ENCODE assay signal across 19 cellular contexts in the genomic region with DNA sequence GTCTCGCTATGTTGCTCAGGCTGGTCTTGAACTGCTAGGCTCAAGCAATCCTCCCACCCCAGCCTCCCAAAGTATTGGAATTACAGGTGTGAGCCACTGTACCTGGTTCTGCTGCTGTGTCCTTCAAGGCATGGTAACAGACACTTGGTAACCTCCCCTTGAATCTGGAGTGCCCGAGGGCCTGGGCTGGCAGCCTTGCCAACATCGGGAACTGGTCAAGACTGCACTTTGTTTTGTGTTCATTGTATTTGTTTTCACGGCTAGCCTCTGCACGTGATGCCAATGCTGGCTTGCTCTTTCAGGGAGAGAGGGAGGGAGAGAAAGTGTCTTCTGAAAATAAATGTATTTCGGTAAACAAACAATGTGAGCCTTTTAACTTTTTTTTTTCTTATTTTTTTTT. TPM values are rescaled to one million over a fixed set of nuclear protein-coding genes. Genes with fewer than 3 reads are reported as not detected.
DNase-seq lines count a peak whose midpoint lies in the region; ATAC-seq and TF ChIP-seq lines count a peak whose summit lies in the region.
"Had no signal": no experiment of that assay in that cellular context is flagged by ENCODE, and none has a peak within 500 bp of the region (broad histone marks: within the 10 kb centered on the region; RNA-seq: fewer than 3 reads in every experiment).

No MANE protein-coding gene starts in this region.

- H3K27me3 Mint-ChIP-seq in GM23338 (ENCODE audit: insufficient read depth, low read depth, poor library complexity) = peaks cover 6% of the 10 kb centered on the region
- no peaks in the 10 kb centered on the region for H3K27me3 Mint-ChIP-seq in natural killer cell treated with Interleukin-12 subunit alpha and Interleukin-12 subunit beta and Interleukin-15 and Interleukin-18, amount 100 ng/mL, for 72 hours
- H3K27me3 Mint-ChIP-seq: activated CD8-positive, alpha-beta T cell treated with anti-CD3 and anti-CD28 coated beads for 36 hours had no signal

- peaks cover 87% of the 10 kb centered on the region for H3K79me2 ChIP-seq in GM23338 (replicated peaks; ENCODE audit: insufficient read depth)

- no peak for ATAC-seq in GM23338
- no peak for ATAC-seq in natural killer cell treated with Interleukin-12 subunit alpha and Interleukin-12 subunit beta and Interleukin-15 and Interleukin-18, amount 100 ng/mL, for 72 hours
- no peak for ATAC-seq in GM21723 (IDR thresholded peaks at IDR 0.05; ENCODE audit: unreplicated experiment)
- ATAC-seq: activated CD8-positive, alpha-beta T cell treated with anti-CD3 and anti-CD28 coated beads for 36 hours had no signal

- no peaks in the 10 kb centered on the region for H3K9me3 Mint-ChIP-seq in GM23338
- no peaks in the 10 kb centered on the region for H3K9me3 Mint-ChIP-seq in natural killer cell treated with Interleukin-12 subunit alpha and Interleukin-12 subunit beta and Interleukin-15 and Interleukin-18, amount 100 ng/mL, for 72 hours
- H3K9me3 Mint-ChIP-seq: activated CD8-positive, alpha-beta T cell treated with anti-CD3 and anti-CD28 coated beads for 36 hours had no signal

- TF ChIP-seq CTCF in GM23338 (conservative IDR thresholded peaks at IDR 0.05; ENCODE audit: low read depth in 2 of 2) = no peak
- no peak for TF ChIP-seq CTCF in RWPE1 (conservative IDR thresholded peaks at IDR 0.05; ENCODE audit: low read depth)
- TF ChIP-seq CTCF in GM10266 (IDR thresholded peaks at IDR 0.05; ENCODE audit: control insufficient read depth, insufficient read depth, low read depth, missing control alignments) = no peak

- peaks cover 15% of the 10 kb centered on the region for H3K36me3 Mint-ChIP-seq in GM23338 (ENCODE audit: low read depth)
- no peaks in the 10 kb centered on the region for H3K36me3 Mint-ChIP-seq in natural killer cell treated with Interleukin-12 subunit alpha and Interleukin-12 subunit beta and Interleukin-15 and Interleukin-18, amount 100 ng/mL, for 72 hours

- intact Hi-C loops in posterior cingulate gyrus (cut with DNase I) = no loop called here

- H3F3A ChIP-seq in GM23338 (replicated peaks; ENCODE audit: low read depth) = no peaks in the 10 kb centered on the region

- H3K27me3 ChIP-seq in GM23338 (ENCODE audit: insufficient read depth) = no peaks in the 10 kb centered on the region
- H3K27me3 ChIP-seq: adrenal gland, Peyer's patch had no signal

- H3K9me2 ChIP-seq in GM23338 (ENCODE audit: insufficient read depth) = no peaks in the 10 kb centered on the region

- no peak overlapping the region for H3K4me3 ChIP-seq in GM23338
- H3K4me3 ChIP-seq: adrenal gland, Peyer's patch had no signal

- no peaks in the 10 kb centered on the region for H3K36me3 ChIP-seq in GM23338 (ENCODE audit: insufficient read depth)
- H3K36me3 ChIP-seq: adrenal gland, Peyer's patch had no signal

- POLR2A ChIA-PET in RWPE1 (lab: Yijun Ruan, JAX; ENCODE audit: low non-redundant PET) = no interaction called here

- H3K4me2 ChIP-seq in GM23338 = no peak overlapping the region

- peaks cover 43% of the 10 kb centered on the region for H4K20me1 ChIP-seq in GM23338 (replicated peaks; ENCODE audit: insufficient read depth)

- no peaks in the 10 kb centered on the region for H3K4me1 ChIP-seq in GM23338 (ENCODE audit: insufficient read depth)
- H3K4me1 ChIP-seq: adrenal gland, parathyroid adenoma, Peyer's patch had no signal

- CTCF ChIA-PET in RWPE1 (lab: Yijun Ruan, JAX) = no interaction called here

- H3K27ac ChIP-seq in GM23338 (ENCODE audit: low read depth) (0 out of 2 replicates have a peak overlapping the region, but pooled peaks have one; percentile 50), RWPE1 (peak overlapping the region; percentile 64)
- H3K27ac ChIP-seq: adrenal gland, HL-60, parathyroid adenoma, Peyer's patch had no signal

- no peak overlapping the region for H3K4me3 Mint-ChIP-seq in GM23338
- H3K4me3 Mint-ChIP-seq in natural killer cell treated with Interleukin-12 subunit alpha and Interleukin-12 subunit beta and Interleukin-15 and Interleukin-18, amount 100 ng/mL, for 72 hours = no peak overlapping the region
- H3K4me3 Mint-ChIP-seq: activated CD8-positive, alpha-beta T cell treated with anti-CD3 and anti-CD28 coated beads for 36 hours had no signal

- no peak overlapping the region for H3K27ac Mint-ChIP-seq in GM23338
- H3K27ac Mint-ChIP-seq in natural killer cell treated with Interleukin-12 subunit alpha and Interleukin-12 subunit beta and Interleukin-15 and Interleukin-18, amount 100 ng/mL, for 72 hours = peak overlapping the region in 1 of 2 donors; percentile 77
- H3K27ac Mint-ChIP-seq: activated CD8-positive, alpha-beta T cell treated with anti-CD3 and anti-CD28 coated beads for 36 hours had no signal

- H2AFZ ChIP-seq in GM23338 = no peak overlapping the region
- H2AFZ ChIP-seq: parathyroid adenoma had no signal

- peaks cover 10% of the 10 kb centered on the region for H3K4me1 Mint-ChIP-seq in GM23338
- peaks cover 0 to 14% of the 10 kb centered on the region in 2 donors for H3K4me1 Mint-ChIP-seq in natural killer cell treated with Interleukin-12 subunit alpha and Interleukin-12 subunit beta and Interleukin-15 and Interleukin-18, amount 100 ng/mL, for 72 hours (ENCODE audit: low read depth in 2 of 2)

- DNase-seq in GM23338 (ENCODE audit: low spot score) (no peak), RWPE1 (ENCODE audit: low spot score) (no peak), globus pallidus (ENCODE audit: low spot score) (peak; percentile 89), posterior cingulate gyrus (peak in 9 of 10 donors; percentile 27 to 94 (median 63)), NCI-H1436 treated with DMSO at 0.1 percent for 48 hours (lab: John Stamatoyannopoulos, UW) (no peak), GM10266 (ENCODE audit: extremely low spot score) (no peak)
- DNase-seq in natural killer cell treated with Interleukin-12 subunit alpha and Interleukin-12 subunit beta and Interleukin-15 and Interleukin-18, amount 100 ng/mL, for 72 hours (ENCODE audit: low spot score) = no peak
- DNase-seq: activated CD8-positive, alpha-beta T cell treated with anti-CD3 and anti-CD28 coated beads for 36 hours; adrenal gland; AML-193; glutamatergic neuron; islet precursor cell; KG1; NCI-H146; NCI-H524 treated with DMSO at 0.1 percent for 48 hours; Peyer's patch had no signal

TF ChIP-seq in GM23338, 12 proteins besides CTCF, POLR2A, EP300 and RAD21:
- TF ChIP-seq, protein P1, sequence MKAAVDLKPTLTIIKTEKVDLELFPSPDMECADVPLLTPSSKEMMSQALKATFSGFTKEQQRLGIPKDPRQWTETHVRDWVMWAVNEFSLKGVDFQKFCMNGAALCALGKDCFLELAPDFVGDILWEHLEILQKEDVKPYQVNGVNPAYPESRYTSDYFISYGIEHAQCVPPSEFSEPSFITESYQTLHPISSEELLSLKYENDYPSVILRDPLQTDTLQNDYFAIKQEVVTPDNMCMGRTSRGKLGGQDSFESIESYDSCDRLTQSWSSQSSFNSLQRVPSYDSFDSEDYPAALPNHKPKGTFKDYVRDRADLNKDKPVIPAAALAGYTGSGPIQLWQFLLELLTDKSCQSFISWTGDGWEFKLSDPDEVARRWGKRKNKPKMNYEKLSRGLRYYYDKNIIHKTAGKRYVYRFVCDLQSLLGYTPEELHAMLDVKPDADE (IDR thresholded peaks at IDR 0.05) = no peak
- TF ChIP-seq STAT1 (IDR thresholded peaks at IDR 0.05; ENCODE audit: unreplicated experiment) = no peak
- no peak for TF ChIP-seq ZNF114 (CRISPR knock-in tag; IDR thresholded peaks at IDR 0.05)
- no peak for TF ChIP-seq NANOG (IDR thresholded peaks at IDR 0.05; ENCODE audit: borderline replicate concordance)
- no peak for TF ChIP-seq ZNF331 (CRISPR knock-in tag; IDR thresholded peaks at IDR 0.05; ENCODE audit: low read depth)
- TF ChIP-seq, protein P2, sequence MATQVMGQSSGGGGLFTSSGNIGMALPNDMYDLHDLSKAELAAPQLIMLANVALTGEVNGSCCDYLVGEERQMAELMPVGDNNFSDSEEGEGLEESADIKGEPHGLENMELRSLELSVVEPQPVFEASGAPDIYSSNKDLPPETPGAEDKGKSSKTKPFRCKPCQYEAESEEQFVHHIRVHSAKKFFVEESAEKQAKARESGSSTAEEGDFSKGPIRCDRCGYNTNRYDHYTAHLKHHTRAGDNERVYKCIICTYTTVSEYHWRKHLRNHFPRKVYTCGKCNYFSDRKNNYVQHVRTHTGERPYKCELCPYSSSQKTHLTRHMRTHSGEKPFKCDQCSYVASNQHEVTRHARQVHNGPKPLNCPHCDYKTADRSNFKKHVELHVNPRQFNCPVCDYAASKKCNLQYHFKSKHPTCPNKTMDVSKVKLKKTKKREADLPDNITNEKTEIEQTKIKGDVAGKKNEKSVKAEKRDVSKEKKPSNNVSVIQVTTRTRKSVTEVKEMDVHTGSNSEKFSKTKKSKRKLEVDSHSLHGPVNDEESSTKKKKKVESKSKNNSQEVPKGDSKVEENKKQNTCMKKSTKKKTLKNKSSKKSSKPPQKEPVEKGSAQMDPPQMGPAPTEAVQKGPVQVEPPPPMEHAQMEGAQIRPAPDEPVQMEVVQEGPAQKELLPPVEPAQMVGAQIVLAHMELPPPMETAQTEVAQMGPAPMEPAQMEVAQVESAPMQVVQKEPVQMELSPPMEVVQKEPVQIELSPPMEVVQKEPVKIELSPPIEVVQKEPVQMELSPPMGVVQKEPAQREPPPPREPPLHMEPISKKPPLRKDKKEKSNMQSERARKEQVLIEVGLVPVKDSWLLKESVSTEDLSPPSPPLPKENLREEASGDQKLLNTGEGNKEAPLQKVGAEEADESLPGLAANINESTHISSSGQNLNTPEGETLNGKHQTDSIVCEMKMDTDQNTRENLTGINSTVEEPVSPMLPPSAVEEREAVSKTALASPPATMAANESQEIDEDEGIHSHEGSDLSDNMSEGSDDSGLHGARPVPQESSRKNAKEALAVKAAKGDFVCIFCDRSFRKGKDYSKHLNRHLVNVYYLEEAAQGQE (IDR thresholded peaks at IDR 0.05; ENCODE audit: unreplicated experiment) = no peak
- no peak for TF ChIP-seq EZH2phosphoT487 (IDR thresholded peaks at IDR 0.05; ENCODE audit: unreplicated experiment)
- TF ChIP-seq POLR2AphosphoS5 (IDR thresholded peaks at IDR 0.05; ENCODE audit: low read depth) = no peak
- no peak for TF ChIP-seq JUNB (IDR thresholded peaks at IDR 0.05; ENCODE audit: unreplicated experiment)
TF ChIP-seq in GM23338: peak in this region for 0.

RNA-seq across cellular contexts. Expression of a gene that starts 12.0 kb away (rescaled TPM):
- total RNA-seq in GM23338 (2014; rRNA removed; shearing (Covaris generic)) = 96.2 and 109 TPM in 2 replicates
- 68.5 and 74.5 TPM in 2 replicates for polyA plus RNA-seq in GM23338 (2016; fragmentation: Nextera tagmentation; extraction: Ambion mirVana)
- 10 to 100 TPM; 36.8 to 55.8 TPM for total RNA-seq in natural killer cell treated with Interleukin-12 subunit alpha and Interleukin-12 subunit beta and Interleukin-15 and Interleukin-18, amount 100 ng/mL, for 72 hours

Comparison
In these comparisons a context has a peak if more than half of its experiments do, and no peak if none do; other contexts are left out.
1. DNase-seq: peak in globus pallidus (single experiment) and posterior cingulate gyrus (9 of 10); none in GM23338 (single experiment), RWPE1 (single experiment), natural killer cell treated with Interleukin-12 subunit alpha and Interleukin-12 subunit beta and Interleukin-15 and Interleukin-18, amount 100 ng/mL, for 72 hours (single experiment), NCI-H1436 treated with DMSO at 0.1 percent for 48 hours (single experiment) and GM10266 (single experiment).